24 cellular contexts compared by ENCODE assay signal in the genomic region with DNA sequence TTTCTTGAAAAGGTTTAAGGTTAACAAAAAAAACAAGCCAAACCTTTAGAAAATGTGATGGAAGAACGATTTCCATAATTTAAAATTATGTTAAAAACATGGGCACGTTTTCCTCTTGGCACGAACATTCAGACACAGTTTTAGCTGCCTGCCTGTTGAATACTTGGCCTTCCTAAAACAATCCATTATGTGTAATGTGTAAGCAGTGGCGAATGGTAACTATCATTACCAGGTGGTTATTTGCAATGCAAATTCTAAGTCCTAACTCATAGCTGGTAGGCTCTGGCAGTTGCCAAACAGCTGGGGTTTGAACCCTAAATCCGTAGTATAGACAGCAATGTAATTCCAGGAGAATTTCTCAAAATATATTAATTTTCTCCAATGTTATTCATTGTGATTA.
"Had no signal": no experiment of that assay in that cellular context is flagged by ENCODE, and none has a peak within 500 bp of the region (broad histone marks: within the 10 kb centered on the region; RNA-seq: fewer than 3 reads in every experiment).

No MANE protein-coding gene starts in this region.

- DNase-seq: activated CD4-positive, alpha-beta memory T cell treated with anti-CD3 and anti-CD28 coated beads for 36 hours; activated CD4-positive, alpha-beta T cell treated with anti-CD3 and anti-CD28 coated beads for 36 hours; activated CD4-positive, alpha-beta T cell treated with anti-CD3 and anti-CD28 coated beads, Interleukin-2, amount 10 ng/mL, durations not matched to agents 24 days and 14 days; activated CD4-positive, CD25-positive, alpha-beta regulatory T cell; activated CD4-positive, CD25-positive, alpha-beta regulatory T cell treated with anti-CD3 and anti-CD28 coated beads, Interleukin-2, amount 50 U/mL, for 72 hours; activated CD8-positive, alpha-beta memory T cell treated with anti-CD3 and anti-CD28 coated beads, Interleukin-2, amount 10 ng/mL, durations not matched to agents 7 days and 5 days; activated CD8-positive, alpha-beta memory T cell treated with anti-CD3 and anti-CD28 coated beads, Interleukin-2, amount 50 U/mL, for 4 hours; activated CD8-positive, alpha-beta T cell treated with anti-CD3 and anti-CD28 coated beads, Interleukin-2, amount 10 ng/mL, durations not matched to agents 7 days and 5 days; activated gamma-delta T cell; activated naive CD4-positive, alpha-beta T cell; activated naive CD4-positive, alpha-beta T cell treated with anti-CD3 and anti-CD28 coated beads, Interleukin-2, amount 50 U/mL, for 16 hours; activated T-cell treated with anti-CD3 and anti-CD28 coated beads, Interleukin-2, amount 50 U/mL, for 1 hour; activated T-cell treated with anti-CD3 and anti-CD28 coated beads, Interleukin-2, amount 50 U/mL, for 48 hours; amniotic stem cell; brain microvascular endothelial cell; dorsolateral prefrontal cortex; effector memory CD4-positive, alpha-beta T cell; endodermal cell; foreskin fibroblast; glutamatergic neuron; heart left ventricle; T-helper 1 cell; T-helper 17 cell; T1000 had no signal
